ENCODE assay signal across 15 cellular contexts in the genomic region with DNA sequence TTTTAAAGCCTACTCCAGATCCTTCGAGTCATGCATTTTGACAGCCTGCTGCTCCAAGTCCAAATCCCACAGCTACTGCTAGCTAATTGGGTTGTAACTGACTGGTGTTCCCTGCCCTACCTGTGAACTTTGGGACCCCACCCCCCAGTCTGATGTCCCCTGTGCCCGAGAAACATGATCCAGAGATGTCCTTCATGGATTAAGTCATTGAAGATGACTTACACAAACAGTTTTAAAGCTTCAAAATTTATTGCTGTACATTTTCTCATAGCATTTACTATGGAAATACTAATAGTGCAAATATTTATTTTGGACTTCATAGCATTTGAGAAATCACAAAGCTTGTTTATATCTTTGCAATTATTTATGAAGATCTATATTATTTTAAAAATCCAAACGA.
"Had no signal": no experiment of that assay in that cellular context is flagged by ENCODE, and none has a peak within 500 bp of the region (broad histone marks: within the 10 kb centered on the region; RNA-seq: fewer than 3 reads in every experiment).

No MANE protein-coding gene starts in this region.

- H3K27ac ChIP-seq: dorsolateral prefrontal cortex, esophagus muscularis mucosa, left lung, ovary had no signal

- FAIRE-seq: bronchial epithelial cell had no signal

- H3K4me3 Mint-ChIP-seq: activated naive CD4-positive, alpha-beta T cell treated with anti-CD3 and anti-CD28 coated beads, Interleukin-2, amount 10 ng/mL, durations not matched to agents 7 days and 5 days had no signal

- ATAC-seq: activated T-cell treated with anti-CD3 and anti-CD28 coated beads, Interleukin-2, amount 50 U/mL, for 72 hours; left lung; stimulated activated naive CD8-positive, alpha-beta T cell treated with anti-CD3 and anti-CD28 coated beads, Interleukin-15, amount 100 ng/mL, for 72 hours had no signal

- H3K27ac Mint-ChIP-seq: activated naive CD4-positive, alpha-beta T cell treated with anti-CD3 and anti-CD28 coated beads, Interleukin-2, amount 10 ng/mL, durations not matched to agents 7 days and 5 days had no signal

- H3K27me3 ChIP-seq: dorsolateral prefrontal cortex, esophagus muscularis mucosa, left lung, ovary, testis had no signal

- H3K9me3 Mint-ChIP-seq: activated naive CD4-positive, alpha-beta T cell treated with anti-CD3 and anti-CD28 coated beads, Interleukin-2, amount 10 ng/mL, durations not matched to agents 7 days and 5 days had no signal

- H3K9me3 ChIP-seq: esophagus muscularis mucosa, left lung, ovary, testis had no signal

- H3K27me3 Mint-ChIP-seq: activated naive CD4-positive, alpha-beta T cell treated with anti-CD3 and anti-CD28 coated beads, Interleukin-2, amount 10 ng/mL, durations not matched to agents 7 days and 5 days; stimulated activated naive CD8-positive, alpha-beta T cell treated with anti-CD3 and anti-CD28 coated beads, Interleukin-15, amount 100 ng/mL, for 72 hours had no signal

- H3K4me3 ChIP-seq: dorsolateral prefrontal cortex, esophagus muscularis mucosa, left lung, ovary, testis had no signal

- H3K36me3 ChIP-seq: ovary had no signal

- DNase-seq: activated CD4-positive, alpha-beta T cell treated with anti-CD3 and anti-CD28 coated beads, Interleukin-2, amount 50 U/mL, for 4 hours; activated naive CD4-positive, alpha-beta T cell treated with anti-CD3 and anti-CD28 coated beads, Interleukin-2, amount 10 ng/mL, durations not matched to agents 7 days and 5 days; activated T-cell treated with anti-CD3 and anti-CD28 coated beads, Interleukin-2, amount 50 U/mL, for 72 hours; anterior cingulate cortex; dorsolateral prefrontal cortex; foreskin melanocyte; head of caudate nucleus; left lung; ovary; stimulated activated CD4-positive, alpha-beta T cell treated with anti-CD3 and anti-CD28 coated beads, Interleukin-15, amount 100 ng/mL, for 24 hours; stimulated activated CD4-positive, alpha-beta T cell treated with anti-CD3 and anti-CD28 coated beads, Interleukin-4, amount 100 ng/mL, for 24 hours; stimulated activated naive CD8-positive, alpha-beta T cell treated with anti-CD3 and anti-CD28 coated beads, Interleukin-15, amount 100 ng/mL, for 72 hours; testis had no signal
